ENCODE assay signal across 24 cellular contexts in genomic region chr13:19067767-19068166, GRCh38.
DNase-seq lines count a peak whose midpoint lies in the region; ATAC-seq and TF ChIP-seq lines count a peak whose summit lies in the region.
"Had no signal": no experiment of that assay in that cellular context is flagged by ENCODE, and none has a peak within 500 bp of the region (broad histone marks: within the 10 kb centered on the region; RNA-seq: fewer than 3 reads in every experiment).

No MANE protein-coding gene starts in this region.

- no peak overlapping the region for H3K27ac ChIP-seq in HEK293 (ENCODE audit: extremely low read depth, low read depth, low read length)
- H3K27ac ChIP-seq in HUES6 (ENCODE audit: low read depth, low read length) = no peak overlapping the region
- H3K27ac ChIP-seq in lung (ENCODE audit: low read depth in 1 of 2, low read length in 1 of 2) = no peak overlapping the region
- H3K27ac ChIP-seq in stomach = no peak overlapping the region
- H3K27ac ChIP-seq: BLaER1 had no signal

- ATAC-seq in lung (ENCODE audit: insufficient read depth, low FRiP score) = no peak
- ATAC-seq: GM12878 had no signal

- H3K9me3 ChIP-seq in HEK293 (ENCODE audit: control insufficient read depth, insufficient read depth, low read depth, low read length) = no peaks in the 10 kb centered on the region
- H3K9me3 ChIP-seq in HUES6 (ENCODE audit: control insufficient read depth, insufficient read depth, low read depth, low read length) = peaks cover 69% of the 10 kb centered on the region
- H3K9me3 ChIP-seq in lung (ENCODE audit: control insufficient read depth in 2 of 2, insufficient read depth in 1 of 2, low read length in 1 of 2) = peaks cover 2 to 9% of the 10 kb centered on the region in 2 donors
- peaks cover 2 to 62% (median 33%) of the 10 kb centered on the region in 4 donors for H3K9me3 ChIP-seq in stomach
- H3K9me3 ChIP-seq: BE2C had no signal

- CTCF ChIA-PET in HEK293 (lab: Yijun Ruan, JAX) = no interaction called here

- H3K4me1 Mint-ChIP-seq in activated naive CD8-positive, alpha-beta T cell treated with anti-CD3 and anti-CD28 coated beads for 36 hours = no peaks in the 10 kb centered on the region
- H3K4me1 Mint-ChIP-seq: CD14-positive monocyte; CD4-positive, alpha-beta memory T cell; CD4-positive, CD25-positive, alpha-beta regulatory T cell; CD8-positive, alpha-beta memory T cell had no signal

- H3K9me3 Mint-ChIP-seq in activated naive CD8-positive, alpha-beta T cell treated with anti-CD3 and anti-CD28 coated beads for 36 hours = peaks cover 7% of the 10 kb centered on the region

- POLR2A ChIA-PET in HEK293 (lab: Yijun Ruan, JAX) = no interaction called here

- no peak for TF ChIP-seq POLR2A in stomach (IDR thresholded peaks at IDR 0.05)

- TF ChIP-seq CTCF in HEK293 (tag by site-specific recombination; IDR thresholded peaks at IDR 0.05) (no peak), lung (IDR thresholded peaks at IDR 0.05; ENCODE audit: control extremely low read depth, extremely low read depth) (no peak), stomach (IDR thresholded peaks at IDR 0.05) (no peak)

- TF ChIP-seq EP300 in stomach (IDR thresholded peaks at IDR 0.05) = no peak

- peak; percentile 7 for DNase-seq in lung (ENCODE audit: low spot score)
- no peak for DNase-seq in NCI-H187 treated with DMSO at 0.1 percent for 48 hours (lab: John Stamatoyannopoulos, UW)
- DNase-seq in stomach = no peak
- DNase-seq in activated naive CD8-positive, alpha-beta T cell treated with anti-CD3 and anti-CD28 coated beads for 36 hours = no peak
- DNase-seq: 8988T; ACHN; BE2C; C1 segment of cervical spinal cord; CD4-positive, alpha-beta memory T cell; CD4-positive, CD25-positive, alpha-beta regulatory T cell; CD8-positive, alpha-beta memory T cell; COR-L47; DMS 273 treated with DMSO at 0.1 percent for 48 hours; DMS153; DMS53; DMS79; DND-41; EL; GDM1 had no signal

- H3K4me3 ChIP-seq in HEK293 (ENCODE audit: low read depth, low read length) (no peak overlapping the region), HUES6 (ENCODE audit: low read depth, low read length) (peak overlapping the region; percentile 4; the same call in 1 of the 2 replicates), lung (no peak overlapping the region), stomach (no peak overlapping the region)
- H3K4me3 ChIP-seq: BLaER1, GM12878 had no signal

- no peak overlapping the region for H3K27ac Mint-ChIP-seq in activated naive CD8-positive, alpha-beta T cell treated with anti-CD3 and anti-CD28 coated beads for 36 hours
- H3K27ac Mint-ChIP-seq: CD14-positive monocyte; CD4-positive, alpha-beta memory T cell; CD4-positive, CD25-positive, alpha-beta regulatory T cell; CD8-positive, alpha-beta memory T cell had no signal

- H3K4me3 Mint-ChIP-seq in activated naive CD8-positive, alpha-beta T cell treated with anti-CD3 and anti-CD28 coated beads for 36 hours = no peak overlapping the region
- H3K4me3 Mint-ChIP-seq: CD14-positive monocyte; CD4-positive, alpha-beta memory T cell; CD4-positive, CD25-positive, alpha-beta regulatory T cell; CD8-positive, alpha-beta memory T cell had no signal

- H3K4me1 ChIP-seq in HEK293 (ENCODE audit: control insufficient read depth, insufficient read depth, low read length) = no peaks in the 10 kb centered on the region
- no peaks in the 10 kb centered on the region for H3K4me1 ChIP-seq in HUES6 (ENCODE audit: control insufficient read depth, insufficient read depth, low read length)
- H3K4me1 ChIP-seq in lung (ENCODE audit: control insufficient read depth in 2 of 2, insufficient read depth in 2 of 2, low read length in 2 of 2) = no peaks in the 10 kb centered on the region
- H3K4me1 ChIP-seq in stomach = no peaks in the 10 kb centered on the region
- H3K4me1 ChIP-seq: BE2C, BLaER1 had no signal

- no peak overlapping the region for H3K9ac ChIP-seq in HUES6 (ENCODE audit: low read length)
- H3K9ac ChIP-seq: BLaER1 had no signal

- 87 to 93% methylated on average over 2 of the region's 2 CpGs for WGBS in lung, 2 donors
- WGBS in stomach, 5 donors = 87 to 99% (median 96%) methylated on average over 2 of the region's 2 CpGs

- H3K27me3 ChIP-seq in HUES6 (ENCODE audit: control insufficient read depth, insufficient read depth, low read length) (no peaks in the 10 kb centered on the region), lung (ENCODE audit: control insufficient read depth, insufficient read depth) (no peaks in the 10 kb centered on the region), stomach (no peaks in the 10 kb centered on the region)
- H3K27me3 ChIP-seq: BE2C, BLaER1 had no signal

- no peaks in the 10 kb centered on the region for H3K36me3 Mint-ChIP-seq in activated naive CD8-positive, alpha-beta T cell treated with anti-CD3 and anti-CD28 coated beads for 36 hours
- H3K36me3 Mint-ChIP-seq: CD14-positive monocyte; CD4-positive, alpha-beta memory T cell; CD4-positive, CD25-positive, alpha-beta regulatory T cell had no signal

- intact Hi-C loops in stomach (cut with DNase I; ENCODE audit: low total_unique reads) = no loop called here

- no peaks in the 10 kb centered on the region for H3K27me3 Mint-ChIP-seq in activated naive CD8-positive, alpha-beta T cell treated with anti-CD3 and anti-CD28 coated beads for 36 hours
- H3K27me3 Mint-ChIP-seq: CD4-positive, alpha-beta memory T cell; CD4-positive, CD25-positive, alpha-beta regulatory T cell; CD8-positive, alpha-beta memory T cell had no signal

- H3K36me3 ChIP-seq in HEK293 (ENCODE audit: control insufficient read depth in 2 of 2, insufficient read depth in 1 of 2, low read length in 2 of 2) (no peaks in the 10 kb centered on the region), HUES6 (ENCODE audit: control insufficient read depth, insufficient read depth, low read length) (no peaks in the 10 kb centered on the region), lung (ENCODE audit: control insufficient read depth in 2 of 2, insufficient read depth in 2 of 2, low read length in 2 of 2) (no peaks in the 10 kb centered on the region), stomach (no peaks in the 10 kb centered on the region)
- H3K36me3 ChIP-seq: BE2C, BLaER1 had no signal

TF ChIP-seq in HEK293, 187 proteins besides CTCF, POLR2A, EP300 and RAD21 (continues in another document):
- no peak for TF ChIP-seq ZNF621 (tag by site-specific recombination; IDR thresholded peaks at IDR 0.05)
- TF ChIP-seq ZNF416 (tag by site-specific recombination; IDR thresholded peaks at IDR 0.05) = no peak
- no peak for TF ChIP-seq ZNF639 (tag by site-specific recombination; IDR thresholded peaks at IDR 0.05)
- TF ChIP-seq SCRT2 (tag by site-specific recombination; IDR thresholded peaks at IDR 0.05) = no peak
- TF ChIP-seq KLF8 (tag by site-specific recombination; IDR thresholded peaks at IDR 0.05) = no peak
- TF ChIP-seq ZNF266 (tag by site-specific recombination; IDR thresholded peaks at IDR 0.05; ENCODE audit: low read depth) = no peak
- TF ChIP-seq BCL11A (tag by site-specific recombination; IDR thresholded peaks at IDR 0.05; ENCODE audit: low read depth) = no peak
- TF ChIP-seq PRDM2 (tag by site-specific recombination; IDR thresholded peaks at IDR 0.05; ENCODE audit: borderline replicate concordance) = no peak
